25 cellular contexts compared by ENCODE assay signal in genomic region chr17:15363702-15364101, GRCh38. TPM values are rescaled to one million over a fixed set of nuclear protein-coding genes. Genes with fewer than 3 reads are reported as not detected.
"Had no signal": no experiment of that assay in that cellular context is flagged by ENCODE, and none has a peak within 500 bp of the region (broad histone marks: within the 10 kb centered on the region; RNA-seq: fewer than 3 reads in every experiment).

No MANE protein-coding gene starts in this region.

- ATAC-seq: stimulated activated effector memory CD8-positive, alpha-beta T cell treated with anti-CD3 and anti-CD28 coated beads, Interleukin-12 subunit alpha, Interleukin-12 subunit beta, amount 100 ng/mL, for 72 hours; stimulated activated memory B cell treated with anti-CD40 and anti-IgM and Interleukin-4, amounts not matched to agents 10 μg/mL and 1 μg/mL and 100 μg/mL, for 72 hours; stimulated activated naive B cell treated with anti-CD40 and anti-IgM and Interleukin-4, amounts not matched to agents 10 μg/mL and 1 μg/mL and 100 μg/mL, for 72 hours; stimulated activated naive CD8-positive, alpha-beta T cell treated with anti-CD3 and anti-CD28 coated beads, Interleukin-15, amount 100 ng/mL, for 72 hours; stimulated activated naive CD8-positive, alpha-beta T cell treated with anti-CD3 and anti-CD28 coated beads, Interleukin-15, Interleukin-2, amounts not matched to agents 100 U/mL and 50 U/mL, for 24 hours had no signal

- H3K9me3 ChIP-seq: stomach, suprapubic skin, testis, thoracic aorta, thyroid gland, tibial artery, tibial nerve, transverse colon, upper lobe of left lung, upper lobe of right lung, uterus, vagina had no signal

- FAIRE-seq: urothelium cell line had no signal

- H3K4me1 ChIP-seq: stomach, suprapubic skin, testis, thyroid gland, tibial artery, tibial nerve, upper lobe of left lung, uterus, vagina had no signal

- DNase-seq: stimulated activated CD4-positive, alpha-beta T cell treated with anti-CD3 and anti-CD28 coated beads, Interleukin-2, amount 100 ng/mL, for 48 hours; stimulated activated CD4-positive, alpha-beta T cell treated with anti-CD3 and anti-CD28 coated beads, Interleukin-4, amount 100 ng/mL, for 1 hour; stimulated activated CD4-positive, alpha-beta T cell treated with anti-CD3 and anti-CD28 coated beads, Interleukin-4, amount 100 ng/mL, for 24 hours; stimulated activated CD4-positive, alpha-beta T cell treated with anti-CD3 and anti-CD28 coated beads, Interleukin-4, amount 100 ng/mL, for 4 hours; stimulated activated CD8-positive, alpha-beta memory T cell treated with anti-CD3 and anti-CD28 coated beads, Interleukin-4, amount 100 ng/mL, for 48 hours; stimulated activated naive B cell treated with anti-CD40 and anti-IgM and Interleukin-4, amounts not matched to agents 10 μg/mL and 1 μg/mL and 100 μg/mL, for 72 hours; stimulated activated naive CD4-positive, alpha-beta T cell treated with Interleukin-2 at 50 U/mL for 16 hours; stimulated activated naive CD8-positive, alpha-beta T cell treated with anti-CD3 and anti-CD28 coated beads, Interleukin-15, amount 100 ng/mL, for 72 hours; stimulated activated naive CD8-positive, alpha-beta T cell treated with anti-CD3 and anti-CD28 coated beads, Interleukin-15, Interleukin-2, amounts not matched to agents 100 U/mL and 50 U/mL, for 24 hours; stomach; substantia nigra; testis; thyroid gland; tibial artery; transverse colon; upper lobe of left lung; upper lobe of right lung; uterus had no signal

- H3K36me3 ChIP-seq: stomach, suprapubic skin, thoracic aorta, thyroid gland, tibial artery, tibial nerve, transverse colon, upper lobe of left lung, upper lobe of right lung, uterus, vagina had no signal

- H3K27me3 ChIP-seq: stomach, suprapubic skin, testis, thyroid gland, tibial artery, tibial nerve, transverse colon, upper lobe of left lung, upper lobe of right lung, uterus, vagina had no signal

- H3K27ac ChIP-seq: stomach, testis, thoracic aorta, thyroid gland, tibial artery, transverse colon, upper lobe of right lung, uterus, vagina had no signal

- H3K4me3 ChIP-seq: stomach, suprapubic skin, thoracic aorta, thyroid gland, tibial artery, tibial nerve, transverse colon, upper lobe of left lung, upper lobe of right lung, uterus, vagina had no signal

RNA-seq across cellular contexts. Expression of gene TEKT3, which starts 22.3 kb away (rescaled TPM):
- total RNA-seq: suprapubic skin, thoracic aorta, upper lobe of right lung, vagina had no signal
